In genomic region chr2:110481198-110481597, GRCh38 we compare ENCODE assay signal across 8 cellular contexts. TPM values are rescaled to one million over a fixed set of nuclear protein-coding genes. Genes with fewer than 3 reads are reported as not detected.
DNase-seq lines count a peak whose midpoint lies in the region; ATAC-seq and TF ChIP-seq lines count a peak whose summit lies in the region.
"Not testable (repeated sequence)": the region's sequence is repeated elsewhere in the genome, so short reads cannot be mapped to it uniquely, and the experiment has no call there.
"Had no signal": no experiment of that assay in that cellular context is flagged by ENCODE, and none has a peak within 500 bp of the region (broad histone marks: within the 10 kb centered on the region; RNA-seq: fewer than 3 reads in every experiment).

No MANE protein-coding gene starts in this region.

- not testable (repeated sequence) for H3K9me1 ChIP-seq in IMR-90 (ENCODE audit: insufficient read depth, low read length)

- in situ Hi-C loops in IMR-90 (cut with MboI; ENCODE audit: low sequenced_read_pairs) = not testable (repeated sequence)

- dilution Hi-C loops in IMR-90 (cut with HindIII; ENCODE audit: low sequenced_read_pairs, unreplicated experiment) = not testable (repeated sequence)

- not testable (repeated sequence) for H4K91ac ChIP-seq in IMR-90 (ENCODE audit: insufficient read depth, low read depth, low read length)

- not testable (repeated sequence) for DNase-seq in CD4-positive, alpha-beta T cell; IMR-90; activated CD8-positive, alpha-beta T cell treated with anti-CD3 and anti-CD28 coated beads for 36 hours; body of pancreas; left colon; naive thymus-derived CD4-positive, alpha-beta T cell

- not testable (repeated sequence) for H3K27ac ChIP-seq in CD4-positive, alpha-beta T cell (ENCODE audit: low read depth, low read length); IMR-90 (ENCODE audit: insufficient read depth, low read length); body of pancreas; naive thymus-derived CD4-positive, alpha-beta T cell (ENCODE audit: low read depth, low read length)

- not testable (repeated sequence) for H3K36me3 ChIP-seq in IMR-90 (ENCODE audit: control insufficient read depth, insufficient read depth, low read length); body of pancreas (replicated peaks in 1 of 2; ENCODE audit: insufficient read depth in 1 of 2, low read depth in 2 of 2); naive thymus-derived CD4-positive, alpha-beta T cell (ENCODE audit: control insufficient read depth in 2 of 3, insufficient read depth in 3 of 3, low read length in 3 of 3)

- not testable (repeated sequence) for H4K8ac ChIP-seq in IMR-90 (ENCODE audit: low read depth in 2 of 2, low read length in 2 of 2)

- not testable (repeated sequence) for H3K14ac ChIP-seq in IMR-90 (replicated peaks; ENCODE audit: low read depth, low read length)

- H2AFZ ChIP-seq in IMR-90 (replicated peaks; ENCODE audit: low read length, poor library complexity) = not testable (repeated sequence)

- H3K4me3 Mint-ChIP-seq in CD4-positive, alpha-beta T cell; activated CD8-positive, alpha-beta T cell treated with anti-CD3 and anti-CD28 coated beads for 36 hours; naive thymus-derived CD4-positive, alpha-beta T cell: not testable (repeated sequence)

- CTCF ChIA-PET in CD4-positive, alpha-beta T cell (lab: Charles Lee); IMR-90 (lab: Yijun Ruan, JAX); activated CD8-positive, alpha-beta T cell treated with anti-CD3 and anti-CD28 coated beads for 36 hours (lab: Charles Lee); naive thymus-derived CD4-positive, alpha-beta T cell (lab: Charles Lee): not testable (repeated sequence)

- not testable (repeated sequence) for H3K4ac ChIP-seq in IMR-90 (ENCODE audit: low read depth, low read length)

- H3K4me2 ChIP-seq in IMR-90 (ENCODE audit: low read depth, low read length) = not testable (repeated sequence)

- not testable (repeated sequence) for TF ChIP-seq POLR2A in IMR-90 (IDR thresholded peaks at IDR 0.05; ENCODE audit: low read depth, low read length); body of pancreas (IDR thresholded peaks at IDR 0.05)

- not testable (repeated sequence) for H2BK5ac ChIP-seq in IMR-90 (ENCODE audit: low read depth, low read length, poor library complexity, severe bottlenecking)

- not testable (repeated sequence) for H3K79me1 ChIP-seq in IMR-90 (ENCODE audit: low read depth in 1 of 2, low read length in 2 of 2)

- H3K27me3 Mint-ChIP-seq in CD4-positive, alpha-beta T cell; activated CD8-positive, alpha-beta T cell treated with anti-CD3 and anti-CD28 coated beads for 36 hours; naive thymus-derived CD4-positive, alpha-beta T cell: not testable (repeated sequence)

- not testable (repeated sequence) for H3K9ac ChIP-seq in IMR-90 (ENCODE audit: low read depth, low read length)

- H3K4me3 ChIP-seq in IMR-90 (ENCODE audit: insufficient read depth, low read depth, low read length); body of pancreas; naive thymus-derived CD4-positive, alpha-beta T cell (ENCODE audit: low read length): not testable (repeated sequence)

- not testable (repeated sequence) for BruUV-seq in IMR-90 (replicated peaks; lab: Mats Ljungman, UMichigan)

- not testable (repeated sequence) for H3K18ac ChIP-seq in IMR-90 (ENCODE audit: low read depth, low read length)

- H4K20me1 ChIP-seq in IMR-90 (ENCODE audit: insufficient read depth, low read length) = not testable (repeated sequence)

- not testable (repeated sequence) for H3K56ac ChIP-seq in IMR-90 (ENCODE audit: extremely low read depth, insufficient read depth, low read length)

- not testable (repeated sequence) for H3K4me1 Mint-ChIP-seq in CD4-positive, alpha-beta T cell (ENCODE audit: low read depth); activated CD8-positive, alpha-beta T cell treated with anti-CD3 and anti-CD28 coated beads for 36 hours (ENCODE audit: low read depth); naive thymus-derived CD4-positive, alpha-beta T cell

- H3K4me1 ChIP-seq in IMR-90 (ENCODE audit: control insufficient read depth, insufficient read depth, low read length); body of pancreas; naive thymus-derived CD4-positive, alpha-beta T cell (ENCODE audit: control insufficient read depth in 2 of 2, insufficient read depth in 2 of 2, low read length in 2 of 2): not testable (repeated sequence)

- H3K9me3 Mint-ChIP-seq in CD4-positive, alpha-beta T cell; activated CD8-positive, alpha-beta T cell treated with anti-CD3 and anti-CD28 coated beads for 36 hours; naive thymus-derived CD4-positive, alpha-beta T cell: not testable (repeated sequence)

- H4K5ac ChIP-seq in IMR-90 (ENCODE audit: low read depth, low read length) = not testable (repeated sequence)

- TF ChIP-seq CTCF in CD4-positive, alpha-beta T cell (IDR thresholded peaks at IDR 0.05); IMR-90 (conservative IDR thresholded peaks at IDR 0.05; ENCODE audit: low read depth, low read length); activated CD8-positive, alpha-beta T cell treated with anti-CD3 and anti-CD28 coated beads for 36 hours (IDR thresholded peaks at IDR 0.05); body of pancreas (IDR thresholded peaks at IDR 0.05): not testable (repeated sequence)

- H3K27me3 ChIP-seq in CD4-positive, alpha-beta T cell (ENCODE audit: control insufficient read depth, insufficient read depth, low read length); IMR-90 (ENCODE audit: control insufficient read depth, insufficient read depth, low read length); body of pancreas; naive thymus-derived CD4-positive, alpha-beta T cell (ENCODE audit: control insufficient read depth in 2 of 2, insufficient read depth in 2 of 2, low read length in 2 of 2): not testable (repeated sequence)

- TF ChIP-seq RAD21 in IMR-90 (IDR thresholded peaks at IDR 0.05; ENCODE audit: low read length) = not testable (repeated sequence)

- H3K36me3 Mint-ChIP-seq in CD4-positive, alpha-beta T cell (ENCODE audit: low read depth); activated CD8-positive, alpha-beta T cell treated with anti-CD3 and anti-CD28 coated beads for 36 hours (ENCODE audit: low read depth); naive thymus-derived CD4-positive, alpha-beta T cell: not testable (repeated sequence)

- not testable (repeated sequence) for H2AK9ac ChIP-seq in IMR-90 (replicated peaks; ENCODE audit: low read depth, low read length, poor library complexity)

- H3K27ac Mint-ChIP-seq in CD4-positive, alpha-beta T cell; activated CD8-positive, alpha-beta T cell treated with anti-CD3 and anti-CD28 coated beads for 36 hours; naive thymus-derived CD4-positive, alpha-beta T cell: not testable (repeated sequence)

- H3K9me3 ChIP-seq in CD4-positive, alpha-beta T cell (ENCODE audit: control insufficient read depth, low read length); IMR-90 (ENCODE audit: control insufficient read depth, insufficient read depth, low read length); body of pancreas; naive thymus-derived CD4-positive, alpha-beta T cell (ENCODE audit: control insufficient read depth in 2 of 3, low read length in 3 of 3): not testable (repeated sequence)

- no CpG with 5 or more reads among the region's 4 CpGs for WGBS in IMR-90 (ENCODE audit: extremely low coverage in 2 of 2, insufficient read length in 1 of 2), 2 experiments
- WGBS in body of pancreas, 2 donors = no CpG with 5 or more reads among the region's 4 CpGs

- H2AK5ac ChIP-seq in IMR-90 (ENCODE audit: low read depth, low read length) = not testable (repeated sequence)

- not testable (repeated sequence) for H2BK20ac ChIP-seq in IMR-90 (ENCODE audit: low read depth, low read length)

- H3K23ac ChIP-seq in IMR-90 (ENCODE audit: low read depth, low read length) = not testable (repeated sequence)

- H2BK120ac ChIP-seq in IMR-90 (ENCODE audit: low read depth, low read length) = not testable (repeated sequence)

- POLR2A ChIA-PET in CD4-positive, alpha-beta T cell (lab: Charles Lee); IMR-90 (lab: Charles Lee; ENCODE audit: unreplicated experiment); activated CD8-positive, alpha-beta T cell treated with anti-CD3 and anti-CD28 coated beads for 36 hours (lab: Charles Lee); naive thymus-derived CD4-positive, alpha-beta T cell (lab: Charles Lee): not testable (repeated sequence)

- intact Hi-C loops in CD4-positive, alpha-beta T cell (cut with DNase I, micrococcal nuclease); IMR-90 (cut with micrococcal nuclease); activated CD8-positive, alpha-beta T cell treated with anti-CD3 and anti-CD28 coated beads for 36 hours (cut with micrococcal nuclease); body of pancreas (cut with DNase I); left colon (cut with DNase I, micrococcal nuclease); naive thymus-derived CD4-positive, alpha-beta T cell (cut with micrococcal nuclease): not testable (repeated sequence)

- H2BK15ac ChIP-seq in IMR-90 (ENCODE audit: low read depth, low read length) = not testable (repeated sequence)

- ATAC-seq in CD4-positive, alpha-beta T cell (ENCODE audit: poor library complexity) = peak; percentile 41
- ATAC-seq in GM21619 (IDR thresholded peaks at IDR 0.05; ENCODE audit: unreplicated experiment) (peak; percentile 64), IMR-90 (ENCODE audit: low read depth) (peak; percentile 85), body of pancreas (peak; percentile 59), left colon (peak; percentile 66)
- peak; percentile 68 for ATAC-seq in activated CD8-positive, alpha-beta T cell treated with anti-CD3 and anti-CD28 coated beads for 36 hours
- ATAC-seq in naive thymus-derived CD4-positive, alpha-beta T cell = peak; percentile 44

RNA-seq across cellular contexts. Expression of gene LIMS4, which starts 8.6 kb away (rescaled TPM):
- not detected for total RNA-seq in CD4-positive, alpha-beta T cell
- total RNA-seq in IMR-90 (2012; rRNA removed) = 2.5 and 3.6 TPM in 2 replicates
- 5.2 and 5.7 TPM in 2 replicates for polyA plus RNA-seq in IMR-90 (2012; rRNA removed)
- polyA plus RNA-seq in IMR-90 (2012; cell fraction: cytosol; rRNA removed) = 4.4 and 5.2 TPM in 2 replicates
- 9.6 and 10.5 TPM in 2 replicates for polyA plus RNA-seq in IMR-90 (2012; cell fraction: nucleus; rRNA removed; ENCODE audit: low replicate concordance)
- under 1 TPM; 0.74 to 0.83 TPM for total RNA-seq in activated CD8-positive, alpha-beta T cell treated with anti-CD3 and anti-CD28 coated beads for 36 hours
- total RNA-seq in body of pancreas = 1 to 10 TPM in 1 of 2 donors, not detected in 1; 8.3 TPM
- total RNA-seq in left colon = 1 to 10 TPM; 1.1 to 1.2 TPM
- total RNA-seq in naive thymus-derived CD4-positive, alpha-beta T cell = 1 to 10 TPM in 2 of 5 experiments, under 1 TPM in 3; 0.19 to 1.6 (median 0.96) TPM
- polyA plus RNA-seq in naive thymus-derived CD4-positive, alpha-beta T cell = 1 to 10 TPM; 1.1 to 2.6 TPM
- total RNA-seq: H1 had no signal
